ENCODE assay signal across 8 cellular contexts in genomic region chr17:67718325-67718941, GRCh38. TPM values are rescaled to one million over a fixed set of nuclear protein-coding genes. Genes with fewer than 3 reads are reported as not detected.
DNase-seq lines count a peak whose midpoint lies in the region; ATAC-seq and TF ChIP-seq lines count a peak whose summit lies in the region.

No MANE protein-coding gene starts in this region.

- H3K79me2 ChIP-seq in DND-41 (ENCODE audit: insufficient read depth, low read length): peaks cover 36% of the 10 kb centered on the region

- peak; percentile 57 for DNase-seq in DND-41
- peak; percentile 7 for DNase-seq in HCEC 1CT
- no peak for DNase-seq in Peyer's patch
- DNase-seq in breast epithelium (ENCODE audit: low spot score in 2 of 2): no peak
- DNase-seq in left lobe of liver (ENCODE audit: low spot score): no peak
- DNase-seq in stimulated activated CD8-positive, alpha-beta memory T cell treated with anti-CD3 and anti-CD28 coated beads, Interleukin-12 subunit alpha, Interleukin-12 subunit beta, amount 100 ng/mL, for 4 hours (ENCODE audit: low read depth): peak; percentile 13
- DNase-seq in central memory CD4-positive, alpha-beta T cell: no peak

- H3K4me1 ChIP-seq in DND-41 (ENCODE audit: insufficient read depth, low read length): peaks cover 30% of the 10 kb centered on the region
- peaks cover 0 to 15% (median 5%) of the 10 kb centered on the region in 4 donors for H3K4me1 ChIP-seq in Peyer's patch
- H3K4me1 ChIP-seq in breast epithelium: no peaks in the 10 kb centered on the region

- H3K4me3 ChIP-seq in DND-41 (ENCODE audit: low read depth in 1 of 2, low read length in 2 of 2) (peak overlapping the region; percentile 69 to 85), Peyer's patch (peak overlapping the region; percentile 71 to 93 (median 83)), breast epithelium (peak overlapping the region; percentile 75 to 99 (median 94))

- intact Hi-C loops in breast epithelium (cut with DNase I; ENCODE audit: low total_unique reads): no loop called here

- peak; percentile 41 for ATAC-seq in DND-41 (ENCODE audit: insufficient read depth, low read depth)
- ATAC-seq in left lobe of liver: peak; percentile 25
- ATAC-seq in HG03159 (IDR thresholded peaks at IDR 0.05; ENCODE audit: unreplicated experiment): no peak

- peak overlapping the region; percentile 70 for H3K9ac ChIP-seq in DND-41 (ENCODE audit: low read depth, low read length)

- no peaks in the 10 kb centered on the region for H3K27me3 ChIP-seq in DND-41 (ENCODE audit: insufficient read depth, low read length, poor library complexity)
- H3K27me3 ChIP-seq in Peyer's patch: no peaks in the 10 kb centered on the region
- no peaks in the 10 kb centered on the region for H3K27me3 ChIP-seq in breast epithelium

- peak overlapping the region; percentile 86 for H2AFZ ChIP-seq in DND-41 (ENCODE audit: low read depth, low read length)

- H3K27ac ChIP-seq in DND-41 (ENCODE audit: low read length): peak overlapping the region; percentile 87
- peak overlapping the region; percentile 80 to 91 (median 88) for H3K27ac ChIP-seq in Peyer's patch
- H3K27ac ChIP-seq in breast epithelium: peak overlapping the region; percentile 85 to 93

- TF ChIP-seq POLR2A in Peyer's patch (IDR thresholded peaks at IDR 0.05) (no peak), breast epithelium (IDR thresholded peaks at IDR 0.05) (no peak)

- TF ChIP-seq CTCF in DND-41 (IDR thresholded peaks at IDR 0.05; ENCODE audit: borderline replicate concordance, extremely low read depth, low read length, poor library complexity, severe bottlenecking) (no peak), Peyer's patch (IDR thresholded peaks at IDR 0.05) (no peak), breast epithelium (IDR thresholded peaks at IDR 0.05) (no peak)

- H3K9me3 ChIP-seq in DND-41 (ENCODE audit: insufficient read depth, low read length, severe bottlenecking): no peaks in the 10 kb centered on the region
- H3K9me3 ChIP-seq in Peyer's patch: no peaks in the 10 kb centered on the region
- no peaks in the 10 kb centered on the region for H3K9me3 ChIP-seq in breast epithelium

- no peaks in the 10 kb centered on the region; the same call in 1 of the 2 replicates for H4K20me1 ChIP-seq in DND-41 (ENCODE audit: insufficient read depth, low read length)

- peak overlapping the region; percentile 84 for H3K4me2 ChIP-seq in DND-41 (ENCODE audit: insufficient read depth, low read length)

- H3K36me3 ChIP-seq in DND-41 (ENCODE audit: insufficient read depth, low read length) (peaks cover 35% of the 10 kb centered on the region), Peyer's patch (peaks cover 0 to 27% (median 0%) of the 10 kb centered on the region in 3 donors), breast epithelium (no peaks in the 10 kb centered on the region)

RNA-seq across cellular contexts. Expression of gene NOL11, which starts 0.7 kb away (rescaled TPM):
- 10 to 100 TPM; 20.3 to 92.4 (median 26.2) TPM for total RNA-seq in Peyer's patch
- total RNA-seq in breast epithelium: 10 to 100 TPM; 25.1 to 45.5 (median 35.4) TPM
- total RNA-seq in left lobe of liver: 11.5 TPM

Comparison
In these comparisons a context has a peak if more than half of its experiments do, and no peak if none do; other contexts are left out.
1. DNase-seq: peak in DND-41 (single experiment), HCEC 1CT (single experiment) and stimulated activated CD8-positive, alpha-beta memory T cell treated with anti-CD3 and anti-CD28 coated beads, Interleukin-12 subunit alpha, Interleukin-12 subunit beta, amount 100 ng/mL, for 4 hours (single experiment); none in Peyer's patch (0 of 3), breast epithelium (0 of 2), left lobe of liver (single experiment) and central memory CD4-positive, alpha-beta T cell (single experiment).
2. Peak in every context shown above with its lines, with median percentiles within 50 percentile points of each other: H3K27ac ChIP-seq and H3K4me3 ChIP-seq.